In the genomic region with DNA sequence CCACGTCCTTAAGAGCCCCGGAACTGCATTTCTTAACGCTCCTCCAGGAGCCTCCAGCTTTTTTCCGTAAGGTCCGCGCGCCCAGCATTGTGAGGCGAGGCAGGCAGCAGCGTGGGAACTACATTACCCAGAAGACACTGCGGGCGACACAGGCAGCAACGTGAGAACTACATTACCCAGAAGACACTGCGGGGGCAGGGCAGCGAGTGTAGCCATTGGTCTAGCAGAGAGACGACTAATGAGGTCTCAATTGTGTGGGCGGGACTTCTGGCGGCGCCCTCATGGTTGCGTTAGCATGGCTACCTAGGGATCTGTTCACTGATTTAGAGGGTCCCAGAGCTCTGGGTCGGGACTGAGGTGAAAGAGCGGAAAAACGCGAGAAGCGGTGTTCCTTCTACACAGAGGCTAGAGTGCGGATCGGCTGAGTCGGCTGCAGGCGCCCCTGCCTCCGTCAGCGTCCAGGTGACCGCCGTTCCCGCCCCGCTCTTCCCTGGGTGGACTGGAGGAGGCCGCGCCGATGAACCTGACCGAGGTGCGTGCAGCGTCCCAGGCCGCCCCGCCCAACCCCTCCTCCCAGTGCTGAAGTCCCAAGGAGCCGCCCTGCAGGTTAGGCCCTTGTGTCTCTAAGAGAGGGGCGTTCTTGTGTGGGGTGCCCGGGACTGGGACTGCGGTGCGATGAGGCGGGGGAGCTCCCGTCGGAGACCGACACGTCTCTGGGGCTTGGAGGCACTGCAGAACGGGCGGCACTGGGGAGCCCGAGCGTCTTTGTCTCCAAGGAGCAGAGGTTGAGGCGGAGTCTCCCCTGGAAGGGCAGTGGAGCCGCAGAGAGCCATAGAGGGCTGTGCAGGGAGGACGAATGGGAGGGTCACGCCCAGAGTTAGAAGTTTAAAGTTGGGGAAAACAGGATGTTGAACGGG, we compare ENCODE assay signal across 8 cellular contexts. TPM values are rescaled to one million over a fixed set of nuclear protein-coding genes. Genes with fewer than 3 reads are reported as not detected.
DNase-seq lines count a peak whose midpoint lies in the region; ATAC-seq and TF ChIP-seq lines count a peak whose summit lies in the region.

Gene ZNF749 (plus strand): TSS at position 264 of the 917 bp plus-strand sequence. CDS start 254 bp downstream, at position 518.

- H3K4me1 Mint-ChIP-seq in activated naive CD8-positive, alpha-beta T cell treated with anti-CD3 and anti-CD28 coated beads, Interleukin-2, amount 10 ng/mL, durations not matched to agents 7 days and 5 days = peaks cover 20% of the 10 kb centered on the region

- H3K4me3 ChIP-seq in GM12875 (ENCODE audit: low read depth, low read length) (peak within 1 kb of the TSS; percentile 87), ovary (peak within 1 kb of the TSS; percentile 84), thyroid gland (replicated peaks in 1 of 3) (peak within 1 kb of the TSS; percentile 42 to 89 (median 80))

- TF ChIP-seq CTCF in GM12875 (IDR thresholded peaks at IDR 0.05; ENCODE audit: borderline replicate concordance, insufficient read depth, low read depth, low read length) (no peak), ovary (IDR thresholded peaks at IDR 0.05) (no peak), thyroid gland (IDR thresholded peaks at IDR 0.05) (no peak)

- no peak for TF ChIP-seq EP300 in ovary (IDR thresholded peaks at IDR 0.05)

- peak within 1 kb of the TSS; percentile 91 for H3K4me3 Mint-ChIP-seq in activated naive CD8-positive, alpha-beta T cell treated with anti-CD3 and anti-CD28 coated beads, Interleukin-2, amount 10 ng/mL, durations not matched to agents 7 days and 5 days

- peaks cover 24% of the 10 kb centered on the region for H3K9me3 Mint-ChIP-seq in activated naive CD8-positive, alpha-beta T cell treated with anti-CD3 and anti-CD28 coated beads, Interleukin-2, amount 10 ng/mL, durations not matched to agents 7 days and 5 days

- ATAC-seq in HG02798 (IDR thresholded peaks at IDR 0.05; ENCODE audit: poor library complexity, unreplicated experiment) (peak; percentile 97), Right ventricle myocardium superior (ENCODE audit: poor library complexity) (peak; percentile 99)
- peak; percentile 97 for ATAC-seq in activated naive CD8-positive, alpha-beta T cell treated with anti-CD3 and anti-CD28 coated beads, Interleukin-2, amount 10 ng/mL, durations not matched to agents 7 days and 5 days (ENCODE audit: low read depth)

- H3K27me3 ChIP-seq in ovary = no peaks in the 10 kb centered on the region
- H3K27me3 ChIP-seq in thyroid gland = no peaks in the 10 kb centered on the region

- no peaks in the 10 kb centered on the region for H3K27me3 Mint-ChIP-seq in activated naive CD8-positive, alpha-beta T cell treated with anti-CD3 and anti-CD28 coated beads, Interleukin-2, amount 10 ng/mL, durations not matched to agents 7 days and 5 days

- TF ChIP-seq POLR2A in ovary (IDR thresholded peaks at IDR 0.05) (no peak), thyroid gland (IDR thresholded peaks at IDR 0.05) (peak in 1 of 2 donors; percentile 45)

- peak within 1 kb of the TSS; percentile 86 for H3K27ac Mint-ChIP-seq in activated naive CD8-positive, alpha-beta T cell treated with anti-CD3 and anti-CD28 coated beads, Interleukin-2, amount 10 ng/mL, durations not matched to agents 7 days and 5 days

- peaks cover under 1 to 16% of the 10 kb centered on the region in 2 donors for H3K9me3 ChIP-seq in ovary
- no peaks in the 10 kb centered on the region for H3K9me3 ChIP-seq in thyroid gland

- H3K36me3 ChIP-seq in ovary = no peaks in the 10 kb centered on the region
- peaks cover 0 to 4% of the 10 kb centered on the region in 2 donors for H3K36me3 ChIP-seq in thyroid gland

- 0 to 1% (median 1%) methylated on average over 59 to 61 of the region's 61 CpGs for WGBS in ovary, 3 donors
- 0 to 1% methylated on average over 24 to 48 of the region's 61 CpGs for WGBS in thyroid gland, 2 donors

- H3K4me1 ChIP-seq in ovary (ENCODE audit: insufficient read depth) = peaks cover 9% of the 10 kb centered on the region
- H3K4me1 ChIP-seq in thyroid gland = peaks cover 14 to 18% of the 10 kb centered on the region in 2 donors

- POLR2A ChIA-PET in activated naive CD8-positive, alpha-beta T cell treated with anti-CD3 and anti-CD28 coated beads, Interleukin-2, amount 10 ng/mL, durations not matched to agents 7 days and 5 days (lab: Charles Lee) = interaction anchor here (0.7 to 1.6 kb wide), 6 partner anchors 42 to 452 kb away, joined by 3 to 6 read pairs (median 4); partner anchors contain the start of genes TRAPPC2B, ZIK1, ZNF547 and ZNF548

- DNase-seq in NCI-H1417 treated with DMSO at 0.1 percent for 48 hours (lab: John Stamatoyannopoulos, UW) (peak; percentile 92), SW 1271 (lab: John Stamatoyannopoulos, UW) (peak; percentile 96 to 99), Right ventricle myocardium superior (peak; percentile 98), ovary (peak; percentile 95 to 99 (median 96)), thyroid gland (peak; percentile 99 to 100)
- DNase-seq in activated naive CD8-positive, alpha-beta T cell treated with anti-CD3 and anti-CD28 coated beads, Interleukin-2, amount 10 ng/mL, durations not matched to agents 7 days and 5 days = peak; percentile 89

- H3K27ac ChIP-seq in ovary (no peak within 1 kb of the TSS), thyroid gland (peak within 1 kb of the TSS in 2 of 3 donors; percentile 21 to 33)

- intact Hi-C loops in Right ventricle myocardium superior (cut with DNase I) = no loop called here
- intact Hi-C loops in ovary (cut with DNase I) = no loop called here
- intact Hi-C loops in thyroid gland (cut with DNase I) = no loop called here

- peaks cover 45% of the 10 kb centered on the region for H3K36me3 Mint-ChIP-seq in activated naive CD8-positive, alpha-beta T cell treated with anti-CD3 and anti-CD28 coated beads, Interleukin-2, amount 10 ng/mL, durations not matched to agents 7 days and 5 days

RNA-seq across cellular contexts. Expression of gene ZNF749, which starts in this region (rescaled TPM):
- 10 to 100 TPM; 14.7 to 17.9 TPM for total RNA-seq in activated naive CD8-positive, alpha-beta T cell treated with anti-CD3 and anti-CD28 coated beads, Interleukin-2, amount 10 ng/mL, durations not matched to agents 7 days and 5 days
- 3.4 TPM for total RNA-seq in Right ventricle myocardium superior
- 10 to 100 TPM in 4 of 7 donors, 1 to 10 TPM in 3; 7.5 to 21.7 (median 10.8) TPM for total RNA-seq in ovary
- polyA plus RNA-seq in ovary = 10 to 100 TPM in 1 of 2 donors, 1 to 10 TPM in 1; 4.0 to 12.9 TPM
- 10 to 100 TPM in 2 of 4 donors, 1 to 10 TPM in 2; 9.9 to 13.7 (median 10.7) TPM for total RNA-seq in thyroid gland

Comparison
In these comparisons a context has a peak if more than half of its experiments do, and no peak if none do; other contexts are left out.
1. H3K27ac ChIP-seq: peak in thyroid gland (2 of 3); none in ovary (0 of 2).
2. Peak in every context shown above with its lines, with median percentiles within 50 percentile points of each other: H3K4me3 ChIP-seq, ATAC-seq and DNase-seq.